ENCODE assay signal across 2 cellular contexts in the genomic region with DNA sequence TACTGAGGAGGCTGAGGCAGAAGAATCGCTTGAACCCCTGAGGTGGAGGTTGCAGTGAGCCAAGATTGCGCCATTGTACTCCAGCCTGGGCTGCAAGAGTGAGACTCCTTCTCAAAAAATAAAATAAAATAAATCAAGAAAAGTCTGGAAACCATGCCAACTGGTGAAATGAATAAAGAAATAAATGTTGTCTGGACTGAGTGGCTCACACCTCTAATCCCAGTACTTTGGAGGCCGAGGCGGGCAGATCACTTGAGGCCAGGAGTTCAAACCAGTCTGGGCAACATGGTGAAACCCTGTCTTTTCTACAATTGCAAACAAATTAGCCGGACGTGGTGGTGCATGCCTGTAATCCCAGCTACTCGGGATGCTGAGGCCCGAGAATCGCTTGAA.
TF ChIP-seq lines count a peak whose summit lies in the region.

No MANE protein-coding gene starts in this region.

TF ChIP-seq in K562, 482 proteins besides CTCF, POLR2A, EP300 and RAD21 (continued from another document and continues in another):
- TF ChIP-seq AFF1 (IDR thresholded peaks at IDR 0.05; ENCODE audit: low read depth in 1 of 2, partially characterized antibody in 2 of 2) (peak in 1 of 2 experiments; percentile 26), NBN (IDR thresholded peaks at IDR 0.05; ENCODE audit: low read depth) (peak; percentile 14; the same call in 1 of the 2 replicates), ZNF584 (CRISPR knock-in tag; IDR thresholded peaks at IDR 0.05; ENCODE audit: low read depth) (0 out of 2 replicates have a peak, but pooled peaks have one; percentile 51), RBM14 (IDR thresholded peaks at IDR 0.05; ENCODE audit: borderline replicate concordance, insufficient read depth, low read depth, low read length) (no peak), NR2C2 (CRISPR knock-in tag; IDR thresholded peaks at IDR 0.05) (no peak), NR2C2 (tag; IDR thresholded peaks at IDR 0.05) (0 out of 2 replicates have a peak, but pooled peaks have one; percentile 25), STAT5B (CRISPR knock-in tag; IDR thresholded peaks at IDR 0.05) (no peak), CREB3 (tag; conservative IDR thresholded peaks at IDR 0.05; ENCODE audit: low read depth) (0 out of 2 replicates have a peak, but pooled peaks have one; percentile 17), THRA (IDR thresholded peaks at IDR 0.05) (no peak), HINFP (tag; conservative IDR thresholded peaks at IDR 0.05; ENCODE audit: low read depth) (0 out of 2 replicates have a peak, but pooled peaks have one; percentile 5), SP2 (IDR thresholded peaks at IDR 0.05; ENCODE audit: extremely low read depth, low read depth, low read length, poor library complexity, severe bottlenecking) (no peak), CREB5 (CRISPR knock-in tag; IDR thresholded peaks at IDR 0.05) (no peak)
- TF ChIP-seq, protein P1, sequence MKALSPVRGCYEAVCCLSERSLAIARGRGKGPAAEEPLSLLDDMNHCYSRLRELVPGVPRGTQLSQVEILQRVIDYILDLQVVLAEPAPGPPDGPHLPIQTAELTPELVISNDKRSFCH (CRISPR knock-in tag; IDR thresholded peaks at IDR 0.05), result no peak
- TF ChIP-seq, protein P1 (tag; IDR thresholded peaks at IDR 0.05), result peak; percentile 16; the same call in 1 of the 2 replicates

TF ChIP-seq in HepG2, 621 proteins besides CTCF, POLR2A, EP300 and RAD21 (continued from another document and continues in another):
- TF ChIP-seq, protein P2, sequence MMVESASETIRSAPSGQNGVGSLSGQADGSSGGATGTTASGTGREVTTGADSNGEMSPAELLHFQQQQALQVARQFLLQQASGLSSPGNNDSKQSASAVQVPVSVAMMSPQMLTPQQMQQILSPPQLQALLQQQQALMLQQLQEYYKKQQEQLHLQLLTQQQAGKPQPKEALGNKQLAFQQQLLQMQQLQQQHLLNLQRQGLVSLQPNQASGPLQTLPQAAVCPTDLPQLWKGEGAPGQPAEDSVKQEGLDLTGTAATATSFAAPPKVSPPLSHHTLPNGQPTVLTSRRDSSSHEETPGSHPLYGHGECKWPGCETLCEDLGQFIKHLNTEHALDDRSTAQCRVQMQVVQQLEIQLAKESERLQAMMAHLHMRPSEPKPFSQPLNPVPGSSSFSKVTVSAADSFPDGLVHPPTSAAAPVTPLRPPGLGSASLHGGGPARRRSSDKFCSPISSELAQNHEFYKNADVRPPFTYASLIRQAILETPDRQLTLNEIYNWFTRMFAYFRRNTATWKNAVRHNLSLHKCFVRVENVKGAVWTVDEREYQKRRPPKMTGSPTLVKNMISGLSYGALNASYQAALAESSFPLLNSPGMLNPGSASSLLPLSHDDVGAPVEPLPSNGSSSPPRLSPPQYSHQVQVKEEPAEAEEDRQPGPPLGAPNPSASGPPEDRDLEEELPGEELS (CRISPR knock-in tag; IDR thresholded peaks at IDR 0.05), result peak; percentile 4; the same call in 1 of the 2 replicates
- TF ChIP-seq ZNF639 (CRISPR knock-in tag; conservative IDR thresholded peaks at IDR 0.05) (no peak), ZNF570 (CRISPR knock-in tag; IDR thresholded peaks at IDR 0.05; ENCODE audit: borderline replicate concordance) (no peak), ZNF749 (CRISPR knock-in tag; IDR thresholded peaks at IDR 0.05; ENCODE audit: borderline replicate concordance) (no peak), MAFK (conservative IDR thresholded peaks at IDR 0.05 in 1 of 2, IDR thresholded peaks at IDR 0.05 in 1 of 2; ENCODE audit: low read length in 2 of 2) (no peak), ZNF703 (CRISPR knock-in tag; IDR thresholded peaks at IDR 0.05; ENCODE audit: borderline replicate concordance) (no peak), ZNF713 (CRISPR knock-in tag; IDR thresholded peaks at IDR 0.05) (no peak), SRSF9 (IDR thresholded peaks at IDR 0.05; ENCODE audit: borderline replicate concordance, insufficient read depth, low read depth, low read length, poor library complexity, severe bottlenecking) (no peak), FOXA3 (CRISPR knock-in tag; IDR thresholded peaks at IDR 0.05) (no peak), ATF1 (CRISPR knock-in tag; IDR thresholded peaks at IDR 0.05) (no peak), ZNF775 (CRISPR knock-in tag; IDR thresholded peaks at IDR 0.05; ENCODE audit: borderline replicate concordance) (0 out of 2 replicates have a peak, but pooled peaks have one; percentile 26), U2AF1 (optimal IDR thresholded peaks at IDR 0.05; ENCODE audit: low read depth, low read length) (no peak), NONO (IDR thresholded peaks at IDR 0.05) (no peak), NONO (CRISPR knock-in tag; conservative IDR thresholded peaks at IDR 0.05) (0 out of 2 replicates have a peak, but pooled peaks have one; percentile 3), HNRNPL (IDR thresholded peaks at IDR 0.05; ENCODE audit: low read depth, low read length) (no peak), ZNF550 (CRISPR knock-in tag; IDR thresholded peaks at IDR 0.05; ENCODE audit: borderline replicate concordance) (no peak), HMG20B (CRISPR knock-in tag; conservative IDR thresholded peaks at IDR 0.05) (no peak), ZNF432 (CRISPR knock-in tag; IDR thresholded peaks at IDR 0.05; ENCODE audit: borderline replicate concordance) (no peak), ZNF335 (CRISPR knock-in tag; IDR thresholded peaks at IDR 0.05) (no peak), BORCS8-MEF2B (CRISPR knock-in tag; IDR thresholded peaks at IDR 0.05) (no peak), ZNF615 (CRISPR knock-in tag; IDR thresholded peaks at IDR 0.05; ENCODE audit: borderline replicate concordance) (peak; percentile 56; the same call in 1 of the 2 replicates), GFI1 (CRISPR knock-in tag; IDR thresholded peaks at IDR 0.05; ENCODE audit: borderline replicate concordance) (0 out of 2 replicates have a peak, but pooled peaks have one; percentile 13), ZNF782 (CRISPR knock-in tag; IDR thresholded peaks at IDR 0.05; ENCODE audit: borderline replicate concordance) (no peak), IRX3 (CRISPR knock-in tag; IDR thresholded peaks at IDR 0.05; ENCODE audit: borderline replicate concordance, low read depth) (no peak), NFYC (CRISPR knock-in tag; IDR thresholded peaks at IDR 0.05) (no peak), MBNL3 (CRISPR knock-in tag; conservative IDR thresholded peaks at IDR 0.05) (no peak), RARG (CRISPR knock-in tag; IDR thresholded peaks at IDR 0.05; ENCODE audit: low read depth) (no peak), ZNF354B (CRISPR knock-in tag; IDR thresholded peaks at IDR 0.05) (0 out of 2 replicates have a peak, but pooled peaks have one; percentile 19), EZH2 (conservative IDR thresholded peaks at IDR 0.05; ENCODE audit: low read depth, low read length) (no peak), GZF1 (CRISPR knock-in tag; IDR thresholded peaks at IDR 0.05) (no peak), ZNF652 (CRISPR knock-in tag; IDR thresholded peaks at IDR 0.05; ENCODE audit: borderline replicate concordance, low read depth) (no peak), CBX2 (IDR thresholded peaks at IDR 0.05; ENCODE audit: low read depth, low read length) (no peak), CBX2 (CRISPR knock-in tag; IDR thresholded peaks at IDR 0.05; ENCODE audit: low read depth) (no peak; the same call in 1 of the 2 replicates), UBTF (CRISPR knock-in tag; IDR thresholded peaks at IDR 0.05) (no peak), ZNF777 (CRISPR knock-in tag; IDR thresholded peaks at IDR 0.05) (no peak; the same call in 1 of the 2 replicates), ZNF879 (CRISPR knock-in tag; IDR thresholded peaks at IDR 0.05) (0 out of 2 replicates have a peak, but pooled peaks have one; percentile 5), ZNF772 (CRISPR knock-in tag; IDR thresholded peaks at IDR 0.05) (no peak), ZNF564 (CRISPR knock-in tag; IDR thresholded peaks at IDR 0.05) (no peak), SIN3A (IDR thresholded peaks at IDR 0.05; ENCODE audit: borderline replicate concordance, low read depth, low read length) (no peak)
- TF ChIP-seq, protein P3, sequence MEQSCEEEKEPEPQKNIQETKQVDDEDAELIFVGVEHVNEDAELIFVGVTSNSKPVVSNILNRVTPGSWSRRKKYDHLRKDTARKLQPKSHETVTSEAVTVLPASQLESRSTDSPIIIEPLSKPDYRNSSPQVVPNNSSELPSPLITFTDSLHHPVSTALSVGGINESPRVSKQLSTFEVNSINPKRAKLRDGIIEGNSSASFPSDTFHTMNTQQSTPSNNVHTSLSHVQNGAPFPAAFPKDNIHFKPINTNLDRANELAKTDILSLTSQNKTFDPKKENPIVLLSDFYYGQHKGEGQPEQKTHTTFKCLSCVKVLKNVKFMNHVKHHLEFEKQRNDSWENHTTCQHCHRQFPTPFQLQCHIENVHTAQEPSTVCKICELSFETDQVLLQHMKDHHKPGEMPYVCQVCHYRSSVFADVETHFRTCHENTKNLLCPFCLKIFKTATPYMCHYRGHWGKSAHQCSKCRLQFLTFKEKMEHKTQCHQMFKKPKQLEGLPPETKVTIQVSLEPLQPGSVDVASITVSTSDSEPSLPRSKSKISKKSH (CRISPR knock-in tag; IDR thresholded peaks at IDR 0.05; ENCODE audit: borderline replicate concordance), result no peak
- TF ChIP-seq, protein P4, sequence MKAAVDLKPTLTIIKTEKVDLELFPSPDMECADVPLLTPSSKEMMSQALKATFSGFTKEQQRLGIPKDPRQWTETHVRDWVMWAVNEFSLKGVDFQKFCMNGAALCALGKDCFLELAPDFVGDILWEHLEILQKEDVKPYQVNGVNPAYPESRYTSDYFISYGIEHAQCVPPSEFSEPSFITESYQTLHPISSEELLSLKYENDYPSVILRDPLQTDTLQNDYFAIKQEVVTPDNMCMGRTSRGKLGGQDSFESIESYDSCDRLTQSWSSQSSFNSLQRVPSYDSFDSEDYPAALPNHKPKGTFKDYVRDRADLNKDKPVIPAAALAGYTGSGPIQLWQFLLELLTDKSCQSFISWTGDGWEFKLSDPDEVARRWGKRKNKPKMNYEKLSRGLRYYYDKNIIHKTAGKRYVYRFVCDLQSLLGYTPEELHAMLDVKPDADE (CRISPR knock-in tag; IDR thresholded peaks at IDR 0.05), result no peak
- TF ChIP-seq, protein P5, sequence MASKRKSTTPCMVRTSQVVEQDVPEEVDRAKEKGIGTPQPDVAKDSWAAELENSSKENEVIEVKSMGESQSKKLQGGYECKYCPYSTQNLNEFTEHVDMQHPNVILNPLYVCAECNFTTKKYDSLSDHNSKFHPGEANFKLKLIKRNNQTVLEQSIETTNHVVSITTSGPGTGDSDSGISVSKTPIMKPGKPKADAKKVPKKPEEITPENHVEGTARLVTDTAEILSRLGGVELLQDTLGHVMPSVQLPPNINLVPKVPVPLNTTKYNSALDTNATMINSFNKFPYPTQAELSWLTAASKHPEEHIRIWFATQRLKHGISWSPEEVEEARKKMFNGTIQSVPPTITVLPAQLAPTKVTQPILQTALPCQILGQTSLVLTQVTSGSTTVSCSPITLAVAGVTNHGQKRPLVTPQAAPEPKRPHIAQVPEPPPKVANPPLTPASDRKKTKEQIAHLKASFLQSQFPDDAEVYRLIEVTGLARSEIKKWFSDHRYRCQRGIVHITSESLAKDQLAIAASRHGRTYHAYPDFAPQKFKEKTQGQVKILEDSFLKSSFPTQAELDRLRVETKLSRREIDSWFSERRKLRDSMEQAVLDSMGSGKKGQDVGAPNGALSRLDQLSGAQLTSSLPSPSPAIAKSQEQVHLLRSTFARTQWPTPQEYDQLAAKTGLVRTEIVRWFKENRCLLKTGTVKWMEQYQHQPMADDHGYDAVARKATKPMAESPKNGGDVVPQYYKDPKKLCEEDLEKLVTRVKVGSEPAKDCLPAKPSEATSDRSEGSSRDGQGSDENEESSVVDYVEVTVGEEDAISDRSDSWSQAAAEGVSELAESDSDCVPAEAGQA (IDR thresholded peaks at IDR 0.05; ENCODE audit: low read depth), result 0 out of 2 replicates have a peak, but pooled peaks have one; percentile 37
- TF ChIP-seq, protein P5 (CRISPR knock-in tag; IDR thresholded peaks at IDR 0.05; ENCODE audit: borderline replicate concordance), result no peak
